1 cellular context compared by ENCODE assay signal in the genomic region with DNA sequence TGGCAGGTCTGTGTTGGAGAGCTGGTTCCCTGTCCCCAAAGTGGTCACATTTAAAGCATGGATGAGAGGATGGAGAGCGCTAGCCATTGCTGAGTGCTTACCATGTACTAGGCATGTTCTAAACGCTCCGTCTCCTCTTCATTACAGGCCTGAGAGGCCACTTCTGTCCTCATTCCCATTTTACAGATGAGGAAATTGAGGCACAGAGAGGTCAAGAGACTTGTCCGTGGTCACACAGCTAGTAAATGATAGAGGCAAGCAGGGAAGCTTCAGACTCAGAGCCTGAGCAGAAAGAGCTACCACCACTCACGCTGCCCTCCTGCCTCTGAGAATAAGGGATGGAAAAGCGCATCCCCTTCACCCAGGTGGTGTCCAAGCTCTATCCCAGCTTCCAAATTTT.
TF ChIP-seq lines count a peak whose summit lies in the region.

No MANE protein-coding gene starts in this region.

TF ChIP-seq in HepG2, 621 proteins besides CTCF, POLR2A, EP300 and RAD21:
- TF ChIP-seq SOX5 (CRISPR knock-in tag; IDR thresholded peaks at IDR 0.05; ENCODE audit: borderline replicate concordance) (no peak), SNAI1 (CRISPR knock-in tag; IDR thresholded peaks at IDR 0.05; ENCODE audit: borderline replicate concordance) (no peak), ZNF577 (CRISPR knock-in tag; IDR thresholded peaks at IDR 0.05; ENCODE audit: borderline replicate concordance, low read depth) (no peak), ZNF629 (CRISPR knock-in tag; conservative IDR thresholded peaks at IDR 0.05) (peak; percentile 67), ZNF768 (CRISPR knock-in tag; IDR thresholded peaks at IDR 0.05) (peak; percentile 64; the same call in 1 of the 2 replicates)
- TF ChIP-seq, protein P1, sequence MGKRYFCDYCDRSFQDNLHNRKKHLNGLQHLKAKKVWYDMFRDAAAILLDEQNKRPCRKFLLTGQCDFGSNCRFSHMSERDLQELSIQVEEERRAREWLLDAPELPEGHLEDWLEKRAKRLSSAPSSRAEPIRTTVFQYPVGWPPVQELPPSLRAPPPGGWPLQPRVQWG (CRISPR knock-in tag; IDR thresholded peaks at IDR 0.05; ENCODE audit: borderline replicate concordance, low read depth), result no peak
- TF ChIP-seq, protein P2, sequence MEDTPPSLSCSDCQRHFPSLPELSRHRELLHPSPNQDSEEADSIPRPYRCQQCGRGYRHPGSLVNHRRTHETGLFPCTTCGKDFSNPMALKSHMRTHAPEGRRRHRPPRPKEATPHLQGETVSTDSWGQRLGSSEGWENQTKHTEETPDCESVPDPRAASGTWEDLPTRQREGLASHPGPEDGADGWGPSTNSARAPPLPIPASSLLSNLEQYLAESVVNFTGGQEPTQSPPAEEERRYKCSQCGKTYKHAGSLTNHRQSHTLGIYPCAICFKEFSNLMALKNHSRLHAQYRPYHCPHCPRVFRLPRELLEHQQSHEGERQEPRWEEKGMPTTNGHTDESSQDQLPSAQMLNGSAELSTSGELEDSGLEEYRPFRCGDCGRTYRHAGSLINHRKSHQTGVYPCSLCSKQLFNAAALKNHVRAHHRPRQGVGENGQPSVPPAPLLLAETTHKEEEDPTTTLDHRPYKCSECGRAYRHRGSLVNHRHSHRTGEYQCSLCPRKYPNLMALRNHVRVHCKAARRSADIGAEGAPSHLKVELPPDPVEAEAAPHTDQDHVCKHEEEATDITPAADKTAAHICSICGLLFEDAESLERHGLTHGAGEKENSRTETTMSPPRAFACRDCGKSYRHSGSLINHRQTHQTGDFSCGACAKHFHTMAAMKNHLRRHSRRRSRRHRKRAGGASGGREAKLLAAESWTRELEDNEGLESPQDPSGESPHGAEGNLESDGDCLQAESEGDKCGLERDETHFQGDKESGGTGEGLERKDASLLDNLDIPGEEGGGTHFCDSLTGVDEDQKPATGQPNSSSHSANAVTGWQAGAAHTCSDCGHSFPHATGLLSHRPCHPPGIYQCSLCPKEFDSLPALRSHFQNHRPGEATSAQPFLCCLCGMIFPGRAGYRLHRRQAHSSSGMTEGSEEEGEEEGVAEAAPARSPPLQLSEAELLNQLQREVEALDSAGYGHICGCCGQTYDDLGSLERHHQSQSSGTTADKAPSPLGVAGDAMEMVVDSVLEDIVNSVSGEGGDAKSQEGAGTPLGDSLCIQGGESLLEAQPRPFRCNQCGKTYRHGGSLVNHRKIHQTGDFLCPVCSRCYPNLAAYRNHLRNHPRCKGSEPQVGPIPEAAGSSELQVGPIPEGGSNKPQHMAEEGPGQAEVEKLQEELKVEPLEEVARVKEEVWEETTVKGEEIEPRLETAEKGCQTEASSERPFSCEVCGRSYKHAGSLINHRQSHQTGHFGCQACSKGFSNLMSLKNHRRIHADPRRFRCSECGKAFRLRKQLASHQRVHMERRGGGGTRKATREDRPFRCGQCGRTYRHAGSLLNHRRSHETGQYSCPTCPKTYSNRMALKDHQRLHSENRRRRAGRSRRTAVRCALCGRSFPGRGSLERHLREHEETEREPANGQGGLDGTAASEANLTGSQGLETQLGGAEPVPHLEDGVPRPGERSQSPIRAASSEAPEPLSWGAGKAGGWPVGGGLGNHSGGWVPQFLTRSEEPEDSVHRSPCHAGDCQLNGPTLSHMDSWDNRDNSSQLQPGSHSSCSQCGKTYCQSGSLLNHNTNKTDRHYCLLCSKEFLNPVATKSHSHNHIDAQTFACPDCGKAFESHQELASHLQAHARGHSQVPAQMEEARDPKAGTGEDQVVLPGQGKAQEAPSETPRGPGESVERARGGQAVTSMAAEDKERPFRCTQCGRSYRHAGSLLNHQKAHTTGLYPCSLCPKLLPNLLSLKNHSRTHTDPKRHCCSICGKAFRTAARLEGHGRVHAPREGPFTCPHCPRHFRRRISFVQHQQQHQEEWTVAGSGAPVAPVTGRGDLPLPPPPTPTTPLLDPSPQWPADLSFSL (CRISPR knock-in tag; IDR thresholded peaks at IDR 0.05), result no peak
